In genomic region chr15:90482124-90483011, GRCh38 we compare ENCODE assay signal across 8 cellular contexts. TPM values are rescaled to one million over a fixed set of nuclear protein-coding genes. Genes with fewer than 3 reads are reported as not detected.
DNase-seq lines count a peak whose midpoint lies in the region; ATAC-seq, FAIRE-seq and TF ChIP-seq lines count a peak whose summit lies in the region.

No MANE protein-coding gene starts in this region.

- FAIRE-seq in GM12878 (lab: Jason Lieb, UNC), result no peak
- FAIRE-seq in small intestine (lab: Jason Lieb, UNC), result no peak

- H3K4me2 ChIP-seq in GM12878 (ENCODE audit: control insufficient read depth, insufficient read depth), result no peak overlapping the region

- no peaks in the 10 kb centered on the region for H3K4me1 ChIP-seq in GM12878 (ENCODE audit: control insufficient read depth, insufficient read depth, low read length)
- no peaks in the 10 kb centered on the region for H3K4me1 ChIP-seq in small intestine (ENCODE audit: control insufficient read depth in 2 of 2, insufficient read depth in 1 of 2, low read depth in 1 of 2, low read length in 1 of 2)

- DNase-seq in Caki2 (ENCODE audit: low read depth) (peak; percentile 48), HUDEP-2 (lab: John Stamatoyannopoulos, UW; ENCODE audit: unreplicated experiment in 76 of 76) (peak in 41 of 76 experiments; percentile 2 to 60 (median 19)), GM12878 (ENCODE audit: low read depth, low spot score) (no peak), hypothalamus (lab: John Stamatoyannopoulos, UW) (peak in 29 of 51 donors; percentile 9 to 80 (median 42)), small intestine (peak; percentile 55)

- SMC1A ChIA-PET in GM12878 (lab: Charles Lee; ENCODE audit: uncharacterized antibody, unreplicated experiment), result interaction anchor here (0.6 to 7.9 kb wide), 35 partner anchors 9 to 450 kb away, joined by 3 to 107 read pairs (median 4); partner anchors contain the start of gene HDDC3

- H4K20me1 ChIP-seq in GM12878 (ENCODE audit: control insufficient read depth, insufficient read depth), result no peaks in the 10 kb centered on the region

- TF ChIP-seq RAD21 in GM12878 (IDR thresholded peaks at IDR 0.05; ENCODE audit: insufficient read depth, low read depth, low read length), result peak; percentile 82

- ATAC-seq in SK-N-SH treated with all-trans-retinoic acid at 6 μM for 48 hours (peak; percentile 72), GM12878 (peak; percentile 69), HG02852 (IDR thresholded peaks at IDR 0.05; ENCODE audit: unreplicated experiment) (no peak), GM21737 (IDR thresholded peaks at IDR 0.05; ENCODE audit: unreplicated experiment) (no peak)

- H3K4me3 ChIP-seq in GM12878 (no peak overlapping the region), small intestine (ENCODE audit: low read depth in 1 of 2, low read length in 2 of 2) (no peak overlapping the region)

- intact Hi-C loops in GM12878 (cut with micrococcal nuclease; ENCODE audit: unreplicated experiment), result loop anchor here (1.0 to 10.0 kb wide), 3 partner anchors 120 to 792 kb away; no protein-coding TSS in a partner anchor

- peak; percentile 52 to 66 (median 53); a peak in 4 of 6 replicates for TF ChIP-seq CTCF in GM12878 (IDR thresholded peaks at IDR 0.05 in 2 of 3, conservative IDR thresholded peaks at IDR 0.05 in 1 of 3; ENCODE audit: control insufficient read depth in 2 of 3, extremely low read depth in 1 of 3, insufficient read depth in 1 of 3, low read depth in 3 of 3, low read length in 3 of 3)

- H3K9ac ChIP-seq in GM12878 (ENCODE audit: control insufficient read depth, insufficient read depth, low read length), result no peak overlapping the region

- no TSS peak for BruUV-seq in GM12878 (replicated peaks; lab: Mats Ljungman, UMichigan)

- no peak for TF ChIP-seq POLR2A in GM12878 (IDR thresholded peaks at IDR 0.05; ENCODE audit: low read depth, low read length)

- H3K9me3 ChIP-seq in GM12878 (replicated peaks; ENCODE audit: control insufficient read depth, insufficient read depth, low read length) (no peaks in the 10 kb centered on the region), small intestine (ENCODE audit: control insufficient read depth, low read depth) (no peaks in the 10 kb centered on the region)

- H3K27ac ChIP-seq in GM12878 (ENCODE audit: control insufficient read depth, insufficient read depth) (no peak overlapping the region), small intestine (ENCODE audit: low read depth in 1 of 2, low read length in 1 of 2) (no peak overlapping the region)

- CTCF ChIA-PET in GM12878 (lab: Yijun Ruan, JAX), result interaction anchor here (0.6 to 6.2 kb wide), 39 partner anchors 9 to 450 kb away, joined by 3 to 98 read pairs (median 4); partner anchors contain the start of gene HDDC3

- H3K79me2 ChIP-seq in GM12878 (ENCODE audit: control insufficient read depth, insufficient read depth, low read length), result no peaks in the 10 kb centered on the region

- in situ Hi-C loops in Caki2 (cut with HindIII; ENCODE audit: low pct_unique_long_range_greater_than_20kb, low sequenced_read_pairs) (no loop called here), GM12878 (cut with MboI) (no loop called here)

- TF ChIP-seq EP300 in GM12878 (IDR thresholded peaks at IDR 0.05; ENCODE audit: borderline replicate concordance in 1 of 2, control insufficient read depth in 1 of 2, low read depth in 2 of 2, low read length in 2 of 2), result no peak

- H2AFZ ChIP-seq in GM12878 (ENCODE audit: control insufficient read depth, low read depth, low read length), result no peak overlapping the region

- 62% methylated on average over 7 of the region's 7 CpGs for WGBS in GM12878 (ENCODE audit: insufficient coverage, insufficient replicate concordance, low lambda C conversion rate, missing lambda C conversion rate)
- WGBS in small intestine, 3 donors, result 51 to 58% (median 55%) methylated on average over 7 of the region's 7 CpGs

- RAD21 ChIA-PET in GM12878 (lab: Charles Lee; ENCODE audit: unreplicated experiment), result interaction anchor here (0.6 to 5.6 kb wide), 14 partner anchors 12 to 403 kb away, joined by 3 to 59 read pairs (median 4); no protein-coding TSS in a partner anchor

- no peaks in the 10 kb centered on the region for H3K27me3 ChIP-seq in GM12878 (replicated peaks in 1 of 2; ENCODE audit: control insufficient read depth in 2 of 2, insufficient read depth in 2 of 2, low read length in 1 of 2)
- no peaks in the 10 kb centered on the region for H3K27me3 ChIP-seq in small intestine (ENCODE audit: control insufficient read depth in 2 of 2, insufficient read depth in 2 of 2, low read length in 2 of 2)

- POLR2A ChIA-PET in GM12878 (lab: Charles Lee), result no interaction called here

- H3K36me3 ChIP-seq in GM12878 (ENCODE audit: control insufficient read depth in 2 of 2, insufficient read depth in 2 of 2, low read length in 1 of 2), result peaks cover 8 to 46% of the 10 kb centered on the region in 2 experiments
- peaks cover 18 to 30% of the 10 kb centered on the region in 2 donors for H3K36me3 ChIP-seq in small intestine (ENCODE audit: control insufficient read depth in 2 of 2, insufficient read depth in 2 of 2, low read length in 2 of 2)

TF ChIP-seq in SK-N-SH treated with all-trans-retinoic acid at 6 μM for 48 hours, 23 proteins besides CTCF, POLR2A, EP300 and RAD21 (continues in another document):
- TF ChIP-seq ESRRG (CRISPR knock-in tag; IDR thresholded peaks at IDR 0.05), result no peak
- TF ChIP-seq ZNF8 (CRISPR knock-in tag; IDR thresholded peaks at IDR 0.05), result no peak
- no peak for TF ChIP-seq ISL1 (CRISPR knock-in tag; IDR thresholded peaks at IDR 0.05)
- no peak for TF ChIP-seq POU6F1 (CRISPR knock-in tag; IDR thresholded peaks at IDR 0.05; ENCODE audit: borderline replicate concordance, low read depth)
- no peak for TF ChIP-seq ZNF70 (CRISPR knock-in tag; IDR thresholded peaks at IDR 0.05)

TF ChIP-seq in GM12878, 131 proteins besides CTCF, POLR2A, EP300 and RAD21:
- TF ChIP-seq E2F4 (IDR thresholded peaks at IDR 0.05; ENCODE audit: low read depth, low read length) (no peak), MAX (IDR thresholded peaks at IDR 0.05; ENCODE audit: low read depth, low read length) (no peak), CEBPZ (IDR thresholded peaks at IDR 0.05; ENCODE audit: low read depth, low read length) (no peak), FOXK2 (IDR thresholded peaks at IDR 0.05) (no peak), SMC3 (IDR thresholded peaks at IDR 0.05; ENCODE audit: borderline replicate concordance, low read length) (peak; percentile 65; the same call in 1 of the 2 replicates), SMARCA5 (IDR thresholded peaks at IDR 0.05) (no peak)

RNA-seq across cellular contexts. Expression of gene CRTC3, which starts 47.4 kb away (rescaled TPM):
- 2.4 and 5.3 TPM in 2 replicates for total RNA-seq in Caki2 (2014; rRNA removed; shearing (Covaris generic); ENCODE audit: low replicate concordance)
- 78.6 and 83.0 TPM in 2 replicates for total RNA-seq in GM12878 (2013; cell fraction: nucleolus; rRNA removed)
- total RNA-seq in GM12878 (2014; rRNA removed) (16.9 and 17.0 TPM in 2 replicates), GM12878 (2014; rRNA removed; fragmentation: Illumina TruSeq; extraction: Trizol) (20.3 and 23.4 TPM in 2 replicates), GM12878 (2021) (34.4 and 36.9 TPM in 2 replicates)
- 11.6 TPM for polyA plus RNA-seq in GM12878 (2011; ENCODE audit: low read depth)
- polyA plus RNA-seq in GM12878 (2011; rRNA removed) (12.6 and 19.0 TPM in 2 replicates), GM12878 (2014; fragmentation: Illumina TruSeq; extraction: Trizol) (22.6 and 26.0 TPM in 2 replicates), GM12878 (2014; fragmentation: Nextera tagmentation; extraction: Ambion mirVana) (1 to 10 TPM; 3.5 to 4.2 TPM), GM12878 (2014; rRNA removed) (22.2 and 22.9 TPM in 2 replicates), GM12878 (2016; fragmentation: Nextera tagmentation; extraction: Ambion mirVana) (10 to 100 TPM; 18.3 to 18.9 TPM), small intestine (10 to 100 TPM in 1 of 3 donors, 1 to 10 TPM in 2; 3.8 to 11.1 (median 5.9) TPM)
- polyA plus RNA-seq in GM12878 (2011; cell fraction: cytosol; rRNA removed), result 11.7 and 12.2 TPM in 2 replicates
- polyA plus RNA-seq in GM12878 (2011; cell fraction: nucleus; rRNA removed), result 19.8 and 26.1 TPM in 2 replicates
- 16.7 and 18.2 TPM in 2 replicates for polyA plus RNA-seq in GM12878 (2012)
- 21.0 and 23.6 TPM in 2 replicates for polyA minus RNA-seq in GM12878 (2011; rRNA and poly(A)+ RNA removed)
- polyA minus RNA-seq in GM12878 (2011; cell fraction: cytosol; rRNA and poly(A)+ RNA removed), result 8.0 and 9.4 TPM in 2 replicates
- 14.0 and 24.2 TPM in 2 replicates for polyA minus RNA-seq in GM12878 (2011; cell fraction: nucleus; rRNA and poly(A)+ RNA removed)

Comparison
In these comparisons a context has a peak if more than half of its experiments do, and no peak if none do; other contexts are left out.
1. ATAC-seq: peak in SK-N-SH treated with all-trans-retinoic acid at 6 μM for 48 hours (single experiment) and GM12878 (single experiment); none in HG02852 (single experiment) and GM21737 (single experiment).